Comparison of ENCODE assay signal across 10 cellular contexts in the genomic region with DNA sequence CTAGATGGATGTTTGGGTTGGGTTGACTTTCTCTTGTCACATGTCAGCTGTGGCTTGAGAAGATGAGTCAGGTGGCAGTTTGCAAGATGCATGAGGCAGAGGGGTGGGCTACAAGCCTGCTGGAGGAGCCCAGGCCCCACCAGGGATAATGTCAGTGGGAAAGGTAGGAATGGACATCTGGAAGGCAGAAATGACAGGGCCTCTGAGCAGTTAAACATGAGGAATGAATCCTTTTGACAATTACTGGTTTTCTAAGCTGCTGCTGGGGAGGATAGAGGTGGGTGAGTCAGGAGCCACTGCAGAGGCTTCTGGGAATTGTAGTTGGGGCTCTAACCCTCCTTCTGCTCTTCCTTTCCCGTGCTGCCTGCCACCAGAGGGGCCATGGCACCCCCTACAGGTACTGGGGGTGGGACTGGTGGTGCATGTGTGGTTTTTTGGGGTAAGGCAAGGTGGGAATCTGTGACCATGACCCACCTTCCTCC. TPM values are rescaled to one million over a fixed set of nuclear protein-coding genes. Genes with fewer than 3 reads are reported as not detected.
DNase-seq lines count a peak whose midpoint lies in the region; ATAC-seq and TF ChIP-seq lines count a peak whose summit lies in the region.
"Had no signal": no experiment of that assay in that cellular context is flagged by ENCODE, and none has a peak within 500 bp of the region (broad histone marks: within the 10 kb centered on the region; RNA-seq: fewer than 3 reads in every experiment).

No MANE protein-coding gene starts in this region.

- H3K36me3 Mint-ChIP-seq in activated naive CD8-positive, alpha-beta T cell treated with anti-CD3 and anti-CD28 coated beads for 36 hours, result peaks cover 18% of the 10 kb centered on the region

- no peak for ATAC-seq in HG03045 (IDR thresholded peaks at IDR 0.05; ENCODE audit: unreplicated experiment)

- DNase-seq in DMS 273 (lab: John Stamatoyannopoulos, UW; ENCODE audit: unreplicated experiment) (peak; percentile 35), DMS 273 treated with DMSO at 0.1 percent for 48 hours (lab: John Stamatoyannopoulos, UW) (no peak), NCI-H69 (lab: John Stamatoyannopoulos, UW) (peak; percentile 3), epidermal melanocyte (ENCODE audit: insufficient read length, low spot score) (no peak), ovary (no peak)
- DNase-seq in activated naive CD8-positive, alpha-beta T cell treated with anti-CD3 and anti-CD28 coated beads for 36 hours, result peak; percentile 58
- DNase-seq in stimulated activated CD4-positive, alpha-beta T cell treated with anti-CD3 and anti-CD28 coated beads, Interleukin-4, amount 100 ng/mL, for 1 hour, result peak; percentile 41
- DNase-seq: retina had no signal

- H3K27ac ChIP-seq in ovary, result no peak overlapping the region
- H3K27ac ChIP-seq: 22Rv1 had no signal

- TF ChIP-seq POLR2A in ovary (IDR thresholded peaks at IDR 0.05), result no peak

- H3K4me3 ChIP-seq in ovary, result no peak overlapping the region

- 24 to 43% (median 39%) methylated on average over 1 of the region's 1 CpG for WGBS in ovary, 3 donors

- no peak for TF ChIP-seq CTCF in ovary (IDR thresholded peaks at IDR 0.05)

- no peaks in the 10 kb centered on the region for H3K27me3 Mint-ChIP-seq in activated naive CD8-positive, alpha-beta T cell treated with anti-CD3 and anti-CD28 coated beads for 36 hours

- no peaks in the 10 kb centered on the region for H3K9me3 Mint-ChIP-seq in activated naive CD8-positive, alpha-beta T cell treated with anti-CD3 and anti-CD28 coated beads for 36 hours

- no peaks in the 10 kb centered on the region for H3K4me1 ChIP-seq in ovary (ENCODE audit: insufficient read depth)

- intact Hi-C loops in ovary (cut with DNase I), result loop anchor here in 1 of 4 donors (10.0 kb wide), 1 partner anchor 45 kb away; no protein-coding TSS in a partner anchor

- no peak for TF ChIP-seq EP300 in ovary (IDR thresholded peaks at IDR 0.05)

- H3K27me3 ChIP-seq in ovary, result no peaks in the 10 kb centered on the region

- H3K4me1 Mint-ChIP-seq in activated naive CD8-positive, alpha-beta T cell treated with anti-CD3 and anti-CD28 coated beads for 36 hours, result peaks cover 6% of the 10 kb centered on the region

- H3K36me3 ChIP-seq in ovary, result no peaks in the 10 kb centered on the region

- H3K9me3 ChIP-seq in ovary, result no peaks in the 10 kb centered on the region

- H3K4me3 Mint-ChIP-seq in activated naive CD8-positive, alpha-beta T cell treated with anti-CD3 and anti-CD28 coated beads for 36 hours, result no peak overlapping the region

- no peak overlapping the region for H3K27ac Mint-ChIP-seq in activated naive CD8-positive, alpha-beta T cell treated with anti-CD3 and anti-CD28 coated beads for 36 hours

RNA-seq across cellular contexts. Expression of a gene that starts 15.7 kb away (rescaled TPM):
- not detected for total RNA-seq in activated naive CD8-positive, alpha-beta T cell treated with anti-CD3 and anti-CD28 coated beads for 36 hours
- 1 to 10 TPM in 1 of 7 donors, under 1 TPM in 3, not detected in 3; 0.08 to 1.0 (median 0.19) TPM for total RNA-seq in ovary
- not detected for polyA plus RNA-seq in ovary

RNA-seq across cellular contexts. Expression of a gene that starts 21.8 kb away (rescaled TPM):
- 10 to 100 TPM; 49.9 to 51.1 TPM for total RNA-seq in activated naive CD8-positive, alpha-beta T cell treated with anti-CD3 and anti-CD28 coated beads for 36 hours
- 100 to 1,000 TPM in 4 of 7 donors, 10 to 100 TPM in 3; 17.5 to 129 (median 105) TPM for total RNA-seq in ovary
- 10 to 100 TPM; 31.5 to 60.1 TPM for polyA plus RNA-seq in ovary

RNA-seq across cellular contexts. Expression of a gene that starts 22.2 kb away (rescaled TPM):
- total RNA-seq in activated naive CD8-positive, alpha-beta T cell treated with anti-CD3 and anti-CD28 coated beads for 36 hours, result under 1 TPM; 0.29 to 0.36 TPM
- total RNA-seq in ovary, result 1 to 10 TPM in 6 of 7 donors, under 1 TPM in 1; 0.95 to 5.0 (median 1.9) TPM
- polyA plus RNA-seq in ovary, result 1 to 10 TPM; 1.5 to 2.8 TPM

RNA-seq across cellular contexts. Expression of a gene that starts 32.0 kb away (rescaled TPM):
- total RNA-seq in activated naive CD8-positive, alpha-beta T cell treated with anti-CD3 and anti-CD28 coated beads for 36 hours, result 100 to 1,000 TPM; 107 to 108 TPM
- total RNA-seq in ovary, result 10 to 100 TPM; 10.2 to 71.2 (median 35.7) TPM
- 10 to 100 TPM; 21.6 to 33.0 TPM for polyA plus RNA-seq in ovary

RNA-seq across cellular contexts. Expression of a gene that starts 51.9 kb away (rescaled TPM):
- 10 to 100 TPM; 62.2 to 63.6 TPM for total RNA-seq in activated naive CD8-positive, alpha-beta T cell treated with anti-CD3 and anti-CD28 coated beads for 36 hours
- 10 to 100 TPM; 30.4 to 55.2 (median 38.6) TPM for total RNA-seq in ovary
- 10 to 100 TPM; 31.7 to 60.6 TPM for polyA plus RNA-seq in ovary

Comparison
In these comparisons a context has a peak if more than half of its experiments do, and no peak if none do; other contexts are left out.
1. DNase-seq: peak in DMS 273 (single experiment), NCI-H69 (single experiment), activated naive CD8-positive, alpha-beta T cell treated with anti-CD3 and anti-CD28 coated beads for 36 hours (single experiment) and stimulated activated CD4-positive, alpha-beta T cell treated with anti-CD3 and anti-CD28 coated beads, Interleukin-4, amount 100 ng/mL, for 1 hour (single experiment); none in DMS 273 treated with DMSO at 0.1 percent for 48 hours (single experiment), epidermal melanocyte (single experiment) and ovary (0 of 5).